9 cellular contexts compared by ENCODE assay signal in the genomic region with DNA sequence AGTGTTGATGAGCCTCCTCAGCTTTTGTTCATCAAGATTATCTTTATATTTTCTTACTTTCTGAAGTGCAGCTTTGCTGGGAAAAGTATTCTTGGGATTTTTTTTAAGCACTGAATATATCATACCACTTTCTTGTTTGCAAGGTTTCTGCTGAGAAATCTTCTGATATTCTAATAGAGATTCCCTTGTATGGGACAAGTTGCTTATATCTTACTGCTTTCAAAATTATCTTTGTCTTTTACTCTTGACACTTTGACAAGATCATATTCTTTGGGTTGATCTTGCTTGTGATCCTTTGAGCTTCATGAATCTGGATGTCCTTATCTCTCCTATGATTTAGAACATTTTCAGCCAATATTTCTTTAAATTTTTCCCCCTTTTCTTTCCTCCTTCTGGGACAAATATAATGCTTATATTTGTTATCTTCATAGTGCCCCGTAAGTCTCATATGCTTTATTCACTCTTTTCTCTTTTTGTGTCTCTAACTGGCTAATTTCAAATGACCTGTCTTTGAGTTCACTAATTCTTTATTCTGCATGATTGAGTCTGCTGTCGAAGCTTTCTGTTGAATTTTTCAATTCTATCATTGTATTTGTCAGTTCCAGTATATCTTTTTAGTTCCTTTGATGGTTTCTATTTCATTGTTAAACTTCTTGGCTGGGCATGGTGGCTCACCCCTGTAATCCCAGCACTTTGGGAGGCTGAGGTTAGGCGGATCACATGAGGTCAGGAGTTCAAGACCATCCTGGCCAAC.
"Had no signal": no experiment of that assay in that cellular context is flagged by ENCODE, and none has a peak within 500 bp of the region (broad histone marks: within the 10 kb centered on the region; RNA-seq: fewer than 3 reads in every experiment).

No MANE protein-coding gene starts in this region.

- H3K4me3 ChIP-seq: GM23338 had no signal

- H3K27ac ChIP-seq: HL-60 had no signal

- ATAC-seq: GM23338 had no signal

- H2AFZ ChIP-seq: GM23338 had no signal

- FAIRE-seq: H1, H54 had no signal

- DNase-seq: H9, HCEC 1CT, HFFc6, IMR-90, KBM-7 had no signal

- H3K4me2 ChIP-seq: GM23338 had no signal
